ENCODE assay signal across 21 cellular contexts in the genomic region with DNA sequence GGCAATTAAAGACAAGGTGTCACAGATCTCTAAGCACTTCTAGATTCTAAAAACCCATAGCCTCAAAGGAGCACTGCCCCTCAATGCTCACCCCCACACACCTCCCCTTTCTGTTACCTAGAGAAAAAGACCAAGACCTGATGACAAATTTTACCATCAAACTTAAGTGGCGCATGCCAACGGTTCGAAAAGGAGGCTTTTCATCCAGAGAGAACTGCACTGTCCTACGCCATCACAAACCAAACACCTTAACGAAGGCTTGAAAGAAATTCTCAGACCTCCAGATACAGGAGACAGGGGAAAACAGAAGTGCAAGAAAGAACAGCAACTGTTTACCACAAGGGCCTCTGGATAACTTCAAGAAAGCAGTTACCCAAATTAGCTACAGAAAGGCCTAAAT. TPM values are rescaled to one million over a fixed set of nuclear protein-coding genes. Genes with fewer than 3 reads are reported as not detected.
DNase-seq lines count a peak whose midpoint lies in the region; ATAC-seq and TF ChIP-seq lines count a peak whose summit lies in the region.
"Had no signal": no experiment of that assay in that cellular context is flagged by ENCODE, and none has a peak within 500 bp of the region (broad histone marks: within the 10 kb centered on the region; RNA-seq: fewer than 3 reads in every experiment).

No MANE protein-coding gene starts in this region.

- H3K27ac Mint-ChIP-seq in CD4-positive, alpha-beta T cell: peak overlapping the region; percentile 66
- H3K27ac Mint-ChIP-seq in CD8-positive, alpha-beta memory T cell: peak overlapping the region in 4 of 8 donors; percentile 4 to 100 (median 12)
- H3K27ac Mint-ChIP-seq in activated B cell treated with CpG ODN at 0.5 μM for 24 hours: peak overlapping the region; percentile 56

- H3K27me3 Mint-ChIP-seq in CD4-positive, alpha-beta T cell: no peaks in the 10 kb centered on the region
- peaks cover 0 to 5% of the 10 kb centered on the region in 2 donors for H3K27me3 Mint-ChIP-seq in CD8-positive, alpha-beta memory T cell
- no peaks in the 10 kb centered on the region for H3K27me3 Mint-ChIP-seq in activated B cell treated with CpG ODN at 0.5 μM for 24 hours
- H3K27me3 Mint-ChIP-seq: T-cell had no signal

- no peak for TF ChIP-seq EP300 in neural cell (conservative IDR thresholded peaks at IDR 0.05; ENCODE audit: poor library complexity, severe bottlenecking)

- no peak overlapping the region for H3K4me3 ChIP-seq in CD8-positive, alpha-beta memory T cell (ENCODE audit: low read length)
- no peak overlapping the region for H3K4me3 ChIP-seq in neural cell (ENCODE audit: low read length)
- H3K4me3 ChIP-seq: ascending aorta, lung, prostate gland, tibial artery had no signal

- H3K9me2 ChIP-seq in neural cell (ENCODE audit: insufficient read depth, low read length): no peaks in the 10 kb centered on the region

- H3F3A ChIP-seq in neural cell (ENCODE audit: insufficient read depth, low read length, poor library complexity, severe bottlenecking): no peaks in the 10 kb centered on the region

- H3K27ac ChIP-seq in CD4-positive, alpha-beta T cell (ENCODE audit: low read depth, low read length): no peak overlapping the region
- H3K27ac ChIP-seq in CD8-positive, alpha-beta memory T cell (ENCODE audit: low read depth, low read length): peak overlapping the region; percentile 43
- H3K27ac ChIP-seq in neural cell (ENCODE audit: low read length): peak overlapping the region; percentile 68
- H3K27ac ChIP-seq: ascending aorta, prostate gland, tibial artery, VCaP had no signal

- DNase-seq in CD4-positive, alpha-beta T cell: no peak
- no peak for DNase-seq in CD8-positive, alpha-beta memory T cell
- no peak for DNase-seq in activated B cell treated with CpG ODN at 0.5 μM for 24 hours
- DNase-seq in 8988T: no peak
- DNase-seq in RKO (ENCODE audit: low spot score): no peak
- DNase-seq in NCI-H69 (lab: John Stamatoyannopoulos, UW): no peak
- DNase-seq: activated gamma-delta T cell; AML-193; cerebellar nuclear complex; kidney; NCI-H1417 treated with DMSO at 0.1 percent for 48 hours; NCI-H2171; stimulated activated naive CD4-positive, alpha-beta T cell; T-cell; tibial artery had no signal

- ATAC-seq in CD4-positive, alpha-beta T cell (ENCODE audit: poor library complexity): no peak
- ATAC-seq in activated B cell treated with CpG ODN at 0.5 μM for 24 hours (ENCODE audit: low read depth): no peak
- ATAC-seq: esophagus mucosa, T-cell had no signal

- CTCF ChIA-PET in CD4-positive, alpha-beta T cell (lab: Charles Lee): interaction anchor here (1.0 to 1.7 kb wide), 3 partner anchors 10 to 19 kb away, joined by 5 to 7 read pairs (median 6); a partner anchor contains a TSS
- CTCF ChIA-PET in CD8-positive, alpha-beta memory T cell (lab: Charles Lee): interaction anchor here (3.6 kb wide), 1 partner anchor 13 kb away, joined by 21 read pairs; no protein-coding TSS in a partner anchor
- CTCF ChIA-PET in activated B cell treated with CpG ODN at 0.5 μM for 24 hours (lab: Charles Lee): interaction anchor here (1.3 to 1.9 kb wide), 2 partner anchors 13 to 14 kb away, joined by 5 to 8 read pairs; no protein-coding TSS in a partner anchor

- TF ChIP-seq RAD21 in neural cell (conservative IDR thresholded peaks at IDR 0.05): no peak

- no peaks in the 10 kb centered on the region for H4K20me1 ChIP-seq in neural cell (ENCODE audit: insufficient read depth)

- TF ChIP-seq CTCF in CD4-positive, alpha-beta T cell (IDR thresholded peaks at IDR 0.05): no peak
- TF ChIP-seq CTCF in activated B cell treated with CpG ODN at 0.5 μM for 24 hours (IDR thresholded peaks at IDR 0.05): no peak
- no peak for TF ChIP-seq CTCF in neural cell (IDR thresholded peaks at IDR 0.05; ENCODE audit: poor library complexity, severe bottlenecking)

- intact Hi-C loops in CD4-positive, alpha-beta T cell (cut with DNase I, micrococcal nuclease): loop anchor here in 1 of 2 experiments (5.0 to 10.0 kb wide), 3 partner anchors 216 to 389 kb away; a partner anchor contains a TSS
- intact Hi-C loops in activated B cell treated with CpG ODN at 0.5 μM for 24 hours (cut with micrococcal nuclease): loop anchor here (10.0 kb wide), 2 partner anchors 371 to 1599 kb away; a partner anchor contains a TSS

- no peaks in the 10 kb centered on the region for H3K9me3 ChIP-seq in CD4-positive, alpha-beta T cell (ENCODE audit: control insufficient read depth, low read length)
- no peaks in the 10 kb centered on the region for H3K9me3 ChIP-seq in CD8-positive, alpha-beta memory T cell (ENCODE audit: low read length)
- no peaks in the 10 kb centered on the region for H3K9me3 ChIP-seq in neural cell (ENCODE audit: low read length)
- H3K9me3 ChIP-seq: ascending aorta, prostate gland, tibial artery had no signal

- H3K9me3 Mint-ChIP-seq in CD4-positive, alpha-beta T cell: peaks cover 2% of the 10 kb centered on the region
- peaks cover 0 to 3% (median 0%) of the 10 kb centered on the region in 5 donors for H3K9me3 Mint-ChIP-seq in CD8-positive, alpha-beta memory T cell
- peaks cover 3% of the 10 kb centered on the region for H3K9me3 Mint-ChIP-seq in activated B cell treated with CpG ODN at 0.5 μM for 24 hours

- peak overlapping the region; percentile 74 for H3K4me3 Mint-ChIP-seq in CD4-positive, alpha-beta T cell
- H3K4me3 Mint-ChIP-seq in CD8-positive, alpha-beta memory T cell: peak overlapping the region in 3 of 7 donors; percentile 27 to 54 (median 44)
- no peak overlapping the region for H3K4me3 Mint-ChIP-seq in activated B cell treated with CpG ODN at 0.5 μM for 24 hours

- peaks cover 19% of the 10 kb centered on the region for H3K4me1 Mint-ChIP-seq in CD4-positive, alpha-beta T cell (ENCODE audit: low read depth)
- H3K4me1 Mint-ChIP-seq in CD8-positive, alpha-beta memory T cell: peaks cover 13 to 24% (median 19%) of the 10 kb centered on the region in 3 donors
- H3K4me1 Mint-ChIP-seq in activated B cell treated with CpG ODN at 0.5 μM for 24 hours: peaks cover 15% of the 10 kb centered on the region

- H3K9ac ChIP-seq in neural cell (ENCODE audit: low read length): peak overlapping the region; percentile 4

- H3K27me3 ChIP-seq in CD4-positive, alpha-beta T cell (ENCODE audit: control insufficient read depth, insufficient read depth, low read length): no peaks in the 10 kb centered on the region
- H3K27me3 ChIP-seq in CD8-positive, alpha-beta memory T cell (ENCODE audit: insufficient read depth, low read length, poor library complexity, severe bottlenecking): no peaks in the 10 kb centered on the region
- H3K27me3 ChIP-seq in neural cell (ENCODE audit: insufficient read depth, low read depth, low read length): no peaks in the 10 kb centered on the region
- H3K27me3 ChIP-seq: ascending aorta, tibial artery had no signal

- no peaks in the 10 kb centered on the region for H3K36me3 ChIP-seq in CD8-positive, alpha-beta memory T cell (ENCODE audit: insufficient read depth, low read length)
- no peaks in the 10 kb centered on the region for H3K36me3 ChIP-seq in neural cell (ENCODE audit: insufficient read depth, low read length)
- H3K36me3 ChIP-seq: ascending aorta, prostate gland, tibial artery had no signal

- H2AFZ ChIP-seq in neural cell (ENCODE audit: low read depth, low read length): no peak overlapping the region

- no peak overlapping the region for H3K4me2 ChIP-seq in neural cell (ENCODE audit: low read length)

- peaks cover 4% of the 10 kb centered on the region for H3K79me2 ChIP-seq in neural cell (replicated peaks; ENCODE audit: insufficient read depth, low read length)

- peaks cover 12% of the 10 kb centered on the region for H3K36me3 Mint-ChIP-seq in CD4-positive, alpha-beta T cell (ENCODE audit: low read depth)
- H3K36me3 Mint-ChIP-seq in CD8-positive, alpha-beta memory T cell: peaks cover under 1 to 8% (median 3%) of the 10 kb centered on the region in 3 donors
- peaks cover 3% of the 10 kb centered on the region for H3K36me3 Mint-ChIP-seq in activated B cell treated with CpG ODN at 0.5 μM for 24 hours (ENCODE audit: low read depth)

- peaks cover 19% of the 10 kb centered on the region for H3K4me1 ChIP-seq in CD8-positive, alpha-beta memory T cell (ENCODE audit: insufficient read depth, low read length)
- H3K4me1 ChIP-seq: prostate gland had no signal

- POLR2A ChIA-PET in CD4-positive, alpha-beta T cell (lab: Charles Lee): interaction anchor here (0.9 to 1.8 kb wide), 2 partner anchors 18 to 207 kb away, joined by 4 to 5 read pairs; a partner anchor contains a TSS
- POLR2A ChIA-PET in CD8-positive, alpha-beta memory T cell (lab: Charles Lee): interaction anchor here (1.0 kb wide), 1 partner anchor 19 kb away, joined by 5 read pairs; a partner anchor contains a TSS
- POLR2A ChIA-PET in activated B cell treated with CpG ODN at 0.5 μM for 24 hours (lab: Charles Lee): interaction anchor here (0.7 to 3.1 kb wide), 5 partner anchors 12 to 367 kb away, joined by 3 to 37 read pairs (median 4); a partner anchor contains a TSS

TF ChIP-seq in neural cell, 6 proteins besides CTCF, POLR2A, EP300 and RAD21 (continues in another document):
- TF ChIP-seq EZH2 (IDR thresholded peaks at IDR 0.05; ENCODE audit: borderline replicate concordance, insufficient read depth, low read length, poor library complexity, severe bottlenecking): no peak
- TF ChIP-seq SMC3 (conservative IDR thresholded peaks at IDR 0.05; ENCODE audit: poor library complexity): no peak
- TF ChIP-seq POLR2AphosphoS5 (IDR thresholded peaks at IDR 0.05): no peak

RNA-seq across cellular contexts. Expression of a gene that starts 2.0 kb away (rescaled TPM):
- 10 to 100 TPM; 18.0 to 21.4 TPM for total RNA-seq in CD4-positive, alpha-beta T cell
- total RNA-seq in CD8-positive, alpha-beta memory T cell: 1 to 10 TPM; 7.2 to 7.5 TPM
- 9.6 TPM for polyA plus RNA-seq in CD8-positive, alpha-beta memory T cell
- 7.0 and 7.3 TPM in 2 replicates for total RNA-seq in activated B cell treated with CpG ODN at 0.5 μM for 24 hours
- polyA plus RNA-seq in neural cell: 6.1 and 6.8 TPM in 2 replicates
- 26.1 and 34.5 TPM in 2 replicates for polyA minus RNA-seq in neural cell

RNA-seq across cellular contexts. Expression of a gene that starts 18.5 kb away (rescaled TPM):
- 10 to 100 TPM; 10.2 to 16.2 TPM for total RNA-seq in CD4-positive, alpha-beta T cell
- 10 to 100 TPM; 29.7 to 32.0 TPM for total RNA-seq in CD8-positive, alpha-beta memory T cell
- 13.4 TPM for polyA plus RNA-seq in CD8-positive, alpha-beta memory T cell
- 17.2 and 25.7 TPM in 2 replicates for total RNA-seq in activated B cell treated with CpG ODN at 0.5 μM for 24 hours
- polyA plus RNA-seq in neural cell: 22.6 and 26.5 TPM in 2 replicates
- polyA minus RNA-seq in neural cell: 43.3 and 96.9 TPM in 2 replicates
